8 cellular contexts compared by ENCODE assay signal in the genomic region with DNA sequence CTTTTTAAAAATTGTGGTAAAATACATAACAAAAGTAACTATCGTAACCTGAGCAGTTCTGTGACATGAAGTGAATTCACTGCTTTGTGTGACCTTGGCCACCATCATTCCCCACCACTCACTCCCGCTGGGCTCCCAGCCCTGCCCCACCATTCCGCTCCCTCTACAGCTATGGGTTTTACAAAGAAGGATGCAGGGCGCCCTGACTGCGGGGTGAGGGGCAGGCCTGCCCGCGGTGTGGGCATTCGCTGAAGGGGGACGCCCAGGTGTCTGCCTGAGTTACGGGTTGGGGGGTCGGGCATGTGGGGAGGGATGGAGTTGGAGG. TPM values are rescaled to one million over a fixed set of nuclear protein-coding genes. Genes with fewer than 3 reads are reported as not detected.
DNase-seq lines count a peak whose midpoint lies in the region; ATAC-seq and TF ChIP-seq lines count a peak whose summit lies in the region.

A gene with protein sequence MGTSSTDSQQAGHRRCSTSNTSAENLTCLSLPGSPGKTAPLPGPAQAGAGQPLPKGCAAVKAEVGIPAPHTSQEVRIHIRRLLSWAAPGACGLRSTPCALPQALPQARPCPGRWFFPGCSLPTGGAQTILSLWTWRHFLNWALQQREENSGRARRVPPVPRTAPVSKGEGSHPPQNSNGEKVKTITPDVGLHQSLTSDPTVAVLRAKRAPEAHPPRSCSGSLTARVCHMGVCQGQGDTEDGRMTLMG (minus strand): TSS at position 38 of the 325 bp plus-strand sequence. CDS start 335 bp downstream, outside the sequence.

- no peak for TF ChIP-seq CTCF in tibial artery (IDR thresholded peaks at IDR 0.05)

- H3K27me3 ChIP-seq in adipocyte (replicated peaks; ENCODE audit: control insufficient read depth, insufficient read depth, low read length) (no peaks in the 10 kb centered on the region), tibial artery (no peaks in the 10 kb centered on the region)

- ATAC-seq in Right ventricle myocardium superior (ENCODE audit: poor library complexity), result no peak
- ATAC-seq in left colon, result peak; percentile 2
- no peak for ATAC-seq in HG03139 (IDR thresholded peaks at IDR 0.05; ENCODE audit: unreplicated experiment)

- H3K4me3 ChIP-seq in adipocyte (ENCODE audit: low read length) (peak within 1 kb of the TSS; percentile 88), tibial artery (peak within 1 kb of the TSS; percentile 72 to 84)

- H3K4me1 ChIP-seq in adipocyte (ENCODE audit: control insufficient read depth, insufficient read depth, low read length) (peaks cover 21% of the 10 kb centered on the region), tibial artery (peaks cover 0 to 12% (median 7%) of the 10 kb centered on the region in 4 donors)

- peak within 1 kb of the TSS; percentile 98 to 99 for H3K27ac ChIP-seq in tibial artery

- peaks cover 38% of the 10 kb centered on the region for H3K36me3 ChIP-seq in adipocyte (ENCODE audit: control insufficient read depth, insufficient read depth, low read length, severe bottlenecking)
- H3K36me3 ChIP-seq in tibial artery, result peaks cover 6 to 36% (median 22%) of the 10 kb centered on the region in 3 donors

- intact Hi-C loops in cardiac septum (cut with DNase I) (loop anchor here (10.0 kb wide), 1 partner anchor 63 kb away; no protein-coding TSS in a partner anchor), Right ventricle myocardium superior (cut with DNase I) (no loop called here), left colon (cut with DNase I, micrococcal nuclease) (no loop called here), tibial artery (cut with DNase I; ENCODE audit: low total_unique reads) (no loop called here)

- no peaks in the 10 kb centered on the region for H3K9me3 ChIP-seq in adipocyte (ENCODE audit: control insufficient read depth, low read length)
- H3K9me3 ChIP-seq in tibial artery, result no peaks in the 10 kb centered on the region

- DNase-seq in cardiac septum (ENCODE audit: low spot score), result peak; percentile 75
- DNase-seq in Right ventricle myocardium superior, result no peak
- no peak for DNase-seq in adipocyte (ENCODE audit: low read depth)
- no peak for DNase-seq in left colon
- DNase-seq in tibial artery, result no peak
- DNase-seq in putamen (ENCODE audit: low spot score), result no peak
- no peak for DNase-seq in AG08395 (ENCODE audit: low spot score)

- H3K9ac ChIP-seq in adipocyte (ENCODE audit: low read length), result peak within 1 kb of the TSS; percentile 91

RNA-seq across cellular contexts. Expression of the gene that starts here (rescaled TPM):
- total RNA-seq in cardiac septum (not detected), Right ventricle myocardium superior (not detected), left colon (under 1 TPM; 0.70 TPM)

Comparison
In these comparisons a context has a peak if more than half of its experiments do, and no peak if none do; other contexts are left out.
1. Peak in DNase-seq in cardiac septum; RNA of the gene not detected or under 1 TPM.
2. Peak in ATAC-seq in left colon; RNA of the gene not detected or under 1 TPM.